In the genomic region with DNA sequence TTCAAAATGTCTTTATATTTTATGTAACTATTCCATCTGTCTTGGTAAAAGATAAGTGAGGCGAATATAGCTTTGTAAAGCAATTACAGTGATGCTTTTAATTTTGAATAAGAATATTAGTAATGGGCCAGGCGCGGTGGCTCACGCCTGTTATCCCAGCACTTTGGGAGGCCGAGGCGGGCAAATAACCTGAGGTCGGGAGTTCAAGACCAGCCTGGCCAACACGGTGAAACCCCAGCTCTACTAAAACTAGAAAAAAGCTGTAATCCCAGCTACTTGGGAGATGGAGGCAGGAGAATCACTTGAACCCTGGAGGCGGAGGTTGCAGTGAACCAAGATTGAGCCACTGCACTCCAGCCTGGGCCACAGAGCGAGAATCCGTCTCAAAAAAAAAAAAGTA, we compare ENCODE assay signal across 7 cellular contexts. TPM values are rescaled to one million over a fixed set of nuclear protein-coding genes. Genes with fewer than 3 reads are reported as not detected.
A peak's percentile ranks its signal among the peaks of the same experiment; 100 is the strongest.
DNase-seq lines count a peak whose midpoint lies in the region; TF ChIP-seq lines count a peak whose summit lies in the region.
"Not testable (repeated sequence)": the region's sequence is repeated elsewhere in the genome, so short reads cannot be mapped to it uniquely, and the experiment has no call there.

No MANE protein-coding gene starts in this region.

- not testable (repeated sequence) for DNase-seq in GM12865 (ENCODE audit: low read depth); activated T-cell treated with anti-CD3 and anti-CD28 coated beads, Interleukin-2, amount 50 U/mL, for 24 hours; cardiac muscle cell (ENCODE audit: low read depth in 1 of 2, low spot score in 1 of 2)
- DNase-seq in colonic mucosa: peak; percentile 21

- H3K9ac ChIP-seq in OCI-LY3 (ENCODE audit: low read length) (peak overlapping the region; percentile 72), colonic mucosa (ENCODE audit: low read depth in 2 of 2, low read length in 2 of 2) (peak overlapping the region; percentile 5 to 94)
- H3K9ac ChIP-seq in muscle layer of colon (ENCODE audit: low read length): not testable (repeated sequence)

- not testable (repeated sequence) for H2AFZ ChIP-seq in OCI-LY3 (ENCODE audit: low read depth, low read length)

- H3K4me2 ChIP-seq in OCI-LY3 (ENCODE audit: low read length): peak overlapping the region; percentile 81

- H3K27ac Mint-ChIP-seq in activated T-cell treated with anti-CD3 and anti-CD28 coated beads, Interleukin-2, amount 50 U/mL, for 24 hours: not testable (repeated sequence)

- TF ChIP-seq CTCF in GM12865 (IDR thresholded peaks at IDR 0.05; ENCODE audit: insufficient read depth, low read depth, low read length, missing control alignments); OCI-LY3 (IDR thresholded peaks at IDR 0.05; ENCODE audit: low read depth, low read length); colonic mucosa (IDR thresholded peaks at IDR 0.05); cardiac muscle cell (IDR thresholded peaks at IDR 0.05; ENCODE audit: low read depth, low read length): not testable (repeated sequence)

- H3K79me2 ChIP-seq in OCI-LY3 (ENCODE audit: low read length): not testable (repeated sequence)

- H3K4me1 Mint-ChIP-seq in activated T-cell treated with anti-CD3 and anti-CD28 coated beads, Interleukin-2, amount 50 U/mL, for 24 hours (ENCODE audit: low read depth): peaks cover 41% of the 10 kb centered on the region

- H4K20me1 ChIP-seq in OCI-LY3 (ENCODE audit: insufficient read depth, low read length): not testable (repeated sequence)

- not testable (repeated sequence) for H3K27me3 ChIP-seq in OCI-LY3 (ENCODE audit: low read depth, low read length); colonic mucosa; cardiac muscle cell; muscle layer of colon (ENCODE audit: control insufficient read depth in 1 of 2, insufficient read depth in 2 of 2, low read length in 2 of 2)

- not testable (repeated sequence) for H3K9me3 Mint-ChIP-seq in activated T-cell treated with anti-CD3 and anti-CD28 coated beads, Interleukin-2, amount 50 U/mL, for 24 hours

- not testable (repeated sequence) for H3K36me3 Mint-ChIP-seq in activated T-cell treated with anti-CD3 and anti-CD28 coated beads, Interleukin-2, amount 50 U/mL, for 24 hours (ENCODE audit: low read depth)

- not testable (repeated sequence) for H3K9me3 ChIP-seq in OCI-LY3 (ENCODE audit: insufficient read depth, low read length); colonic mucosa; cardiac muscle cell (ENCODE audit: low read depth); muscle layer of colon (ENCODE audit: low read length)

- H3K4me3 Mint-ChIP-seq in activated T-cell treated with anti-CD3 and anti-CD28 coated beads, Interleukin-2, amount 50 U/mL, for 24 hours: peak overlapping the region; percentile 91

- intact Hi-C loops in colonic mucosa (cut with DNase I): loop anchor here (2.0 kb wide), 1 partner anchor 60 kb away; no protein-coding TSS in a partner anchor

- not testable (repeated sequence) for H3K27me3 Mint-ChIP-seq in activated T-cell treated with anti-CD3 and anti-CD28 coated beads, Interleukin-2, amount 50 U/mL, for 24 hours

- H3K27ac ChIP-seq in OCI-LY3 (ENCODE audit: low read length): 0 out of 2 replicates have a peak overlapping the region, but pooled peaks have one; percentile 30
- peak overlapping the region; percentile 92 for H3K27ac ChIP-seq in colonic mucosa
- H3K27ac ChIP-seq in cardiac muscle cell: not testable (repeated sequence)
- H3K27ac ChIP-seq in muscle layer of colon (ENCODE audit: low read depth, low read length): peak overlapping the region; percentile 86
- peak overlapping the region in 18 of 21 experiments; percentile 1 to 95 (median 88) for H3K27ac ChIP-seq in skin epidermis

- not testable (repeated sequence) for H3K36me3 ChIP-seq in OCI-LY3 (replicated peaks; ENCODE audit: low read depth, low read length); colonic mucosa; cardiac muscle cell; muscle layer of colon (ENCODE audit: insufficient read depth, low read length)

- H3K4me1 ChIP-seq in OCI-LY3 (ENCODE audit: low read length): peaks cover 23% of the 10 kb centered on the region
- not testable (repeated sequence) for H3K4me1 ChIP-seq in colonic mucosa
- peaks cover 13% of the 10 kb centered on the region for H3K4me1 ChIP-seq in cardiac muscle cell (ENCODE audit: low read depth)
- peaks cover 22% of the 10 kb centered on the region for H3K4me1 ChIP-seq in muscle layer of colon (ENCODE audit: insufficient read depth, low read length)

- H3K4me3 ChIP-seq in GM12865 (ENCODE audit: low read depth, low read length) (peak overlapping the region; percentile 97), OCI-LY3 (ENCODE audit: low read length) (peak overlapping the region; percentile 86), colonic mucosa (peak overlapping the region; percentile 66), cardiac muscle cell (peak overlapping the region; percentile 63), muscle layer of colon (ENCODE audit: low read depth in 1 of 2, low read length in 2 of 2) (peak overlapping the region in 1 of 2 donors; percentile 94), skin epidermis (peak overlapping the region; percentile 56 to 75 (median 62))

RNA-seq across cellular contexts. Expression of a gene that starts 1.3 kb away (rescaled TPM):
- total RNA-seq in colonic mucosa: 10 to 100 TPM; 37.7 to 39.2 TPM
- 12.7 and 12.9 TPM in 2 replicates for total RNA-seq in cardiac muscle cell
- polyA plus RNA-seq in cardiac muscle cell: 12.1 and 19.8 TPM in 2 replicates

RNA-seq across cellular contexts. Expression of a gene that starts 23.1 kb away (rescaled TPM):
- 1 to 10 TPM; 3.8 to 6.0 TPM for total RNA-seq in colonic mucosa
- 6.2 and 6.3 TPM in 2 replicates for total RNA-seq in cardiac muscle cell
- polyA plus RNA-seq in cardiac muscle cell: 11.1 and 11.7 TPM in 2 replicates

RNA-seq across cellular contexts. Expression of a gene that starts 23.5 kb away (rescaled TPM):
- total RNA-seq in colonic mucosa: 10 to 100 TPM; 37.8 to 38.8 TPM
- 10.0 and 25.8 TPM in 2 replicates for total RNA-seq in cardiac muscle cell
- polyA plus RNA-seq in cardiac muscle cell: 24.9 and 40.2 TPM in 2 replicates
